10 cellular contexts compared by ENCODE assay signal in the genomic region with DNA sequence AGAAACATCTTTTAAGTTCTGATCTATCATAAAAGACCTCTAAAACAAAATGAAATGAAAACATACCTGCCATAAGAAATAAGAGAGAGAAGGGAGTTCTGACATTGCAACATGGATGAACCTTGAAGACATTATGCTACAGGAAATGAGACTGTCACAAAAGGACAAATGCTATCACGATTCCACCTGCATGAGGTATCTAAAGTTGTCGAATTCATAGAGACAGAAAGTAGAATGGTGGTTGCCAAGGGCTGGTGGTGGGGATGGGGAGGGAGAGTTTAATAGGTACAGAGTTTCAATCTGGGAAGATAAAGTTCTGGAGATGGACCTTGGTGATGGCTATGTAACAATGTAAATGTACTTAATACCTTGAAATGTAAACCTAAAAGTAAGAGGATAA. TPM values are rescaled to one million over a fixed set of nuclear protein-coding genes. Genes with fewer than 3 reads are reported as not detected.
A peak's percentile ranks its signal among the peaks of the same experiment; 100 is the strongest.
DNase-seq lines count a peak whose midpoint lies in the region; ATAC-seq and TF ChIP-seq lines count a peak whose summit lies in the region.
"Had no signal": no experiment of that assay in that cellular context is flagged by ENCODE, and none has a peak within 500 bp of the region (broad histone marks: within the 10 kb centered on the region; RNA-seq: fewer than 3 reads in every experiment).

No MANE protein-coding gene starts in this region.

- H3K27me3 ChIP-seq in SK-N-SH (ENCODE audit: insufficient read depth), result no peaks in the 10 kb centered on the region
- H3K27me3 ChIP-seq in right cardiac atrium (ENCODE audit: control insufficient read depth, insufficient read depth), result no peaks in the 10 kb centered on the region
- H3K27me3 ChIP-seq in smooth muscle cell (ENCODE audit: low read depth), result no peaks in the 10 kb centered on the region
- no peaks in the 10 kb centered on the region for H3K27me3 ChIP-seq in BE2C

- H3K4me1 ChIP-seq in SK-N-SH (ENCODE audit: control insufficient read depth in 1 of 2, insufficient read depth in 2 of 2, low read depth in 1 of 2, low read length in 1 of 2) (peaks cover 24 to 25% of the 10 kb centered on the region in 2 experiments; a peak in 2 of 4 replicates), right cardiac atrium (ENCODE audit: control insufficient read depth, insufficient read depth, low read length) (peaks cover 6% of the 10 kb centered on the region), smooth muscle cell (ENCODE audit: low read depth) (peaks cover 30% of the 10 kb centered on the region), BE2C (peaks cover 9% of the 10 kb centered on the region; the same call in 1 of the 2 replicates)

- POLR2A ChIA-PET in SK-N-SH (lab: Yijun Ruan, JAX), result no interaction called here
- POLR2A ChIA-PET in activated CD4-positive, alpha-beta memory T cell treated with anti-CD3 and anti-CD28 coated beads for 36 hours (lab: Charles Lee), result interaction anchor here (0.6 to 2.1 kb wide), 5 partner anchors 9 to 163 kb away, joined by 3 to 7 read pairs (median 6); no protein-coding TSS in a partner anchor

- H3K27ac ChIP-seq in SK-N-SH (ENCODE audit: low read depth in 2 of 2, low read length in 1 of 2) (no peak overlapping the region), right cardiac atrium (ENCODE audit: low read length) (peak overlapping the region; percentile 46), smooth muscle cell (ENCODE audit: low read depth) (peak overlapping the region; percentile 42)
- H3K27ac ChIP-seq: 22Rv1 had no signal

- no peaks in the 10 kb centered on the region for H3F3A ChIP-seq in SK-N-SH (replicated peaks; ENCODE audit: insufficient read depth)
- no peaks in the 10 kb centered on the region for H3F3A ChIP-seq in smooth muscle cell (ENCODE audit: low read depth)

- TF ChIP-seq CTCF in SK-N-SH (IDR thresholded peaks at IDR 0.05), result no peak
- no peak for TF ChIP-seq CTCF in smooth muscle cell (IDR thresholded peaks at IDR 0.05; ENCODE audit: borderline replicate concordance, insufficient read depth, poor library complexity, severe bottlenecking)
- no peak for TF ChIP-seq CTCF in BE2C (IDR thresholded peaks at IDR 0.05; ENCODE audit: low read depth, low read length)

- peaks cover 71% of the 10 kb centered on the region for H3K79me2 ChIP-seq in SK-N-SH (ENCODE audit: insufficient read depth)
- H3K79me2 ChIP-seq in smooth muscle cell (ENCODE audit: low read depth), result peaks cover 64% of the 10 kb centered on the region

- H3K4me3 ChIP-seq in SK-N-SH (ENCODE audit: low read depth in 2 of 2, low read length in 1 of 2) (no peak overlapping the region; a peak in 1 of 4 replicates), right cardiac atrium (ENCODE audit: low read length) (peak overlapping the region; percentile 94), smooth muscle cell (peak overlapping the region; percentile 77), BE2C (ENCODE audit: low read depth, low read length) (no peak overlapping the region)

- no peak for TF ChIP-seq EP300 in SK-N-SH (IDR thresholded peaks at IDR 0.05; ENCODE audit: borderline replicate concordance in 1 of 2, low read depth in 1 of 2, low read length in 1 of 2)

- H3K9me3 ChIP-seq in SK-N-SH, result no peaks in the 10 kb centered on the region; the same call in 1 of the 2 replicates
- no peaks in the 10 kb centered on the region for H3K9me3 ChIP-seq in right cardiac atrium (ENCODE audit: control insufficient read depth, low read length)
- H3K9me3 ChIP-seq in smooth muscle cell (replicated peaks; ENCODE audit: low read depth), result no peaks in the 10 kb centered on the region
- no peaks in the 10 kb centered on the region for H3K9me3 ChIP-seq in BE2C

- intact Hi-C loops in activated CD4-positive, alpha-beta memory T cell treated with anti-CD3 and anti-CD28 coated beads for 36 hours (cut with micrococcal nuclease), result loop anchor here (1.0 to 2.0 kb wide), 8 partner anchors 23 to 291 kb away; no protein-coding TSS in a partner anchor
- intact Hi-C loops in right cardiac atrium (cut with DNase I), result loop anchor here in 3 of 4 donors (10.0 kb wide), 2 partner anchors 111 to 159 kb away; no protein-coding TSS in a partner anchor

- H4K20me1 ChIP-seq in SK-N-SH (ENCODE audit: insufficient read depth), result peaks cover 41% of the 10 kb centered on the region
- H4K20me1 ChIP-seq in smooth muscle cell (ENCODE audit: low read depth), result peaks cover 66% of the 10 kb centered on the region

- H3K4me2 ChIP-seq in SK-N-SH, result peak overlapping the region; percentile 90; the same call in 1 of the 2 replicates
- H3K4me2 ChIP-seq in smooth muscle cell, result peak overlapping the region; percentile 93

- H3K36me3 Mint-ChIP-seq in activated CD4-positive, alpha-beta memory T cell treated with anti-CD3 and anti-CD28 coated beads for 36 hours, result peaks cover 62% of the 10 kb centered on the region

- DNase-seq in SK-N-SH (no peak), right cardiac atrium (no peak), smooth muscle cell (lab: John Stamatoyannopoulos, UW; ENCODE audit: unreplicated experiment) (no peak), BE2C (no peak), NOMO-1 treated with dmso at 0.1 percent for 144 hours (lab: John Stamatoyannopoulos, UW; ENCODE audit: unreplicated experiment) (no peak), putamen (ENCODE audit: low spot score) (no peak)
- peak; percentile 40 for DNase-seq in activated CD4-positive, alpha-beta memory T cell treated with anti-CD3 and anti-CD28 coated beads for 36 hours
- DNase-seq: foreskin melanocyte had no signal

- no peak for TF ChIP-seq RAD21 in SK-N-SH (IDR thresholded peaks at IDR 0.05; ENCODE audit: low read length)

- ATAC-seq in SK-N-SH treated with all-trans-retinoic acid at 6 μM for 48 hours (no peak), right cardiac atrium (no peak)

- H3K9me3 Mint-ChIP-seq in activated CD4-positive, alpha-beta memory T cell treated with anti-CD3 and anti-CD28 coated beads for 36 hours, result no peaks in the 10 kb centered on the region

- H3K27me3 Mint-ChIP-seq in activated CD4-positive, alpha-beta memory T cell treated with anti-CD3 and anti-CD28 coated beads for 36 hours, result no peaks in the 10 kb centered on the region

- H3K27ac Mint-ChIP-seq in activated CD4-positive, alpha-beta memory T cell treated with anti-CD3 and anti-CD28 coated beads for 36 hours, result peak overlapping the region; percentile 99

- H3K4me1 Mint-ChIP-seq in activated CD4-positive, alpha-beta memory T cell treated with anti-CD3 and anti-CD28 coated beads for 36 hours (ENCODE audit: low read depth), result peaks cover 63% of the 10 kb centered on the region

- no peak overlapping the region for H2AFZ ChIP-seq in SK-N-SH (ENCODE audit: low read depth)
- H2AFZ ChIP-seq in smooth muscle cell (ENCODE audit: low read depth), result no peak overlapping the region

- H3K36me3 ChIP-seq in SK-N-SH (replicated peaks in 1 of 2; ENCODE audit: control insufficient read depth in 1 of 2, insufficient read depth in 2 of 2, low read length in 1 of 2), result peaks cover 4 to 9% of the 10 kb centered on the region in 2 experiments
- no peaks in the 10 kb centered on the region for H3K36me3 ChIP-seq in smooth muscle cell (ENCODE audit: low read depth)
- H3K36me3 ChIP-seq in BE2C, result peaks cover 34% of the 10 kb centered on the region

- H3K4me3 Mint-ChIP-seq in activated CD4-positive, alpha-beta memory T cell treated with anti-CD3 and anti-CD28 coated beads for 36 hours, result peak overlapping the region; percentile 100

- peak overlapping the region; percentile 0; the same call in 1 of the 2 replicates for H3K9ac ChIP-seq in SK-N-SH
- peak overlapping the region; percentile 82 for H3K9ac ChIP-seq in smooth muscle cell (ENCODE audit: low read depth)

- CTCF ChIA-PET in SK-N-SH (lab: Yijun Ruan, JAX), result no interaction called here
- CTCF ChIA-PET in activated CD4-positive, alpha-beta memory T cell treated with anti-CD3 and anti-CD28 coated beads for 36 hours (lab: Charles Lee), result interaction anchor here (0.9 kb wide), 1 partner anchor 54 kb away, joined by 3 read pairs; no protein-coding TSS in a partner anchor

- no peaks in the 10 kb centered on the region for H3K9me2 ChIP-seq in SK-N-SH

- 80% methylated on average over 2 of the region's 2 CpGs for WGBS in SK-N-SH (ENCODE audit: low lambda C conversion rate)
- WGBS in right cardiac atrium, result 65% methylated on average over 2 of the region's 2 CpGs
- WGBS in smooth muscle cell (ENCODE audit: low lambda C conversion rate), result 50% methylated on average over 2 of the region's 2 CpGs

TF ChIP-seq in SK-N-SH, 30 proteins besides CTCF, POLR2A, EP300 and RAD21:
- TF ChIP-seq SMC3 (IDR thresholded peaks at IDR 0.05; ENCODE audit: low read depth, low read length), result no peak
- TF ChIP-seq NFIC (IDR thresholded peaks at IDR 0.05; ENCODE audit: borderline replicate concordance), result no peak
- TF ChIP-seq FOXM1 (IDR thresholded peaks at IDR 0.05; ENCODE audit: low read depth), result no peak
- TF ChIP-seq MEF2A (IDR thresholded peaks at IDR 0.05; ENCODE audit: borderline replicate concordance, low read depth), result no peak
- no peak for TF ChIP-seq ELF1 (IDR thresholded peaks at IDR 0.05)

TF ChIP-seq in SK-N-SH treated with all-trans-retinoic acid at 6 μM for 48 hours, 23 proteins besides CTCF, POLR2A, EP300 and RAD21 (continues in another document):
- TF ChIP-seq ZNF8 (CRISPR knock-in tag; IDR thresholded peaks at IDR 0.05), result no peak
- no peak for TF ChIP-seq SNAI2 (CRISPR knock-in tag; IDR thresholded peaks at IDR 0.05)
- TF ChIP-seq ZC3H10 (CRISPR knock-in tag; IDR thresholded peaks at IDR 0.05), result no peak
- TF ChIP-seq, protein P1, sequence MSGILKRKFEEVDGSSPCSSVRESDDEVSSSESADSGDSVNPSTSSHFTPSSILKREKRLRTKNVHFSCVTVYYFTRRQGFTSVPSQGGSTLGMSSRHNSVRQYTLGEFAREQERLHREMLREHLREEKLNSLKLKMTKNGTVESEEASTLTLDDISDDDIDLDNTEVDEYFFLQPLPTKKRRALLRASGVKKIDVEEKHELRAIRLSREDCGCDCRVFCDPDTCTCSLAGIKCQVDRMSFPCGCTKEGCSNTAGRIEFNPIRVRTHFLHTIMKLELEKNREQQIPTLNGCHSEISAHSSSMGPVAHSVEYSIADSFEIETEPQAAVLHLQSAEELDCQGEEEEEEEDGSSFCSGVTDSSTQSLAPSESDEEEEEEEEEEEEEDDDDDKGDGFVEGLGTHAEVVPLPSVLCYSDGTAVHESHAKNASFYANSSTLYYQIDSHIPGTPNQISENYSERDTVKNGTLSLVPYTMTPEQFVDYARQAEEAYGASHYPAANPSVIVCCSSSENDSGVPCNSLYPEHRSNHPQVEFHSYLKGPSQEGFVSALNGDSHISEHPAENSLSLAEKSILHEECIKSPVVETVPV (CRISPR knock-in tag; IDR thresholded peaks at IDR 0.05), result no peak

RNA-seq across cellular contexts. Expression of a gene that starts 3.3 kb away (rescaled TPM):
- 84.3 and 92.0 TPM in 2 replicates for polyA plus RNA-seq in SK-N-SH (2012; rRNA removed)
- 62.4 and 69.7 TPM in 2 replicates for polyA plus RNA-seq in SK-N-SH (2012; cell fraction: cytosol; rRNA removed)
- 75.6 and 84.7 TPM in 2 replicates for polyA plus RNA-seq in SK-N-SH (2012; cell fraction: nucleus; rRNA removed)
- total RNA-seq in activated CD4-positive, alpha-beta memory T cell treated with anti-CD3 and anti-CD28 coated beads for 36 hours, result 100 to 1,000 TPM; 255 to 256 TPM
- 100 to 1,000 TPM; 192 to 261 (median 244) TPM for total RNA-seq in right cardiac atrium
- 178 TPM for polyA plus RNA-seq in right cardiac atrium
- total RNA-seq in smooth muscle cell, result 98.4 and 113 TPM in 2 replicates
- 55.0 and 190 TPM in 2 replicates for polyA plus RNA-seq in smooth muscle cell
- polyA plus RNA-seq in BE2C (2012; ENCODE audit: insufficient read depth, insufficient read length, low read depth), result 63.8 TPM

Comparison
In these comparisons a context has a peak if more than half of its experiments do, and no peak if none do; other contexts are left out.
1. H3K27ac ChIP-seq: peak in right cardiac atrium (single experiment) and smooth muscle cell (single experiment); none in SK-N-SH (0 of 2).
2. H3K4me3 ChIP-seq: peak in right cardiac atrium (single experiment) and smooth muscle cell (single experiment); none in SK-N-SH (0 of 2) and BE2C (single experiment).